8 cellular contexts compared by ENCODE assay signal in genomic region chr2:240136013-240136670, GRCh38. TPM values are rescaled to one million over a fixed set of nuclear protein-coding genes. Genes with fewer than 3 reads are reported as not detected.
A peak's percentile ranks its signal among the peaks of the same experiment; 100 is the strongest.
DNase-seq lines count a peak whose midpoint lies in the region; TF ChIP-seq lines count a peak whose summit lies in the region.

Gene COPS9 (minus strand): TSS chr2:240136305. CDS start chr2:240136284, 21 bp downstream.

- WGBS in stomach, 5 donors, result 0 to 1% (median 0%) methylated on average over 23 to 79 of the region's 79 CpGs

- H3K4me1 ChIP-seq in SJCRH30 (peaks cover 3% of the 10 kb centered on the region; the same call in 1 of the 2 replicates), neural progenitor cell (peaks cover 26% of the 10 kb centered on the region), stomach (peaks cover 12 to 24% (median 24%) of the 10 kb centered on the region in 4 donors)

- H3K4me3 ChIP-seq in SJCRH30 (peak within 1 kb of the TSS; percentile 79), foreskin fibroblast (ENCODE audit: low read depth in 1 of 2, low read length in 2 of 2) (peak within 1 kb of the TSS; percentile 84 to 90), neural progenitor cell (peak within 1 kb of the TSS; percentile 98), stomach (peak within 1 kb of the TSS; percentile 73 to 100 (median 97))

- intact Hi-C loops in stomach (cut with DNase I; ENCODE audit: low total_unique reads), result no loop called here

- peak within 1 kb of the TSS; percentile 94 for H3K4me3 Mint-ChIP-seq in neural progenitor cell

- peaks cover 18% of the 10 kb centered on the region for H4K20me1 ChIP-seq in neural progenitor cell (ENCODE audit: low read depth)

- H3K36me3 ChIP-seq in SJCRH30, result peaks cover 26% of the 10 kb centered on the region
- no peaks in the 10 kb centered on the region for H3K36me3 ChIP-seq in neural progenitor cell
- peaks cover 22 to 31% (median 27%) of the 10 kb centered on the region in 4 donors for H3K36me3 ChIP-seq in stomach

- peaks cover 12% of the 10 kb centered on the region for H3F3A ChIP-seq in neural progenitor cell (ENCODE audit: low read depth)

- DNase-seq in EL (peak; percentile 84), H4 (ENCODE audit: low spot score) (peak; percentile 75), LoVo (ENCODE audit: low spot score) (peak; percentile 90), SJCRH30 (peak; percentile 87 to 91), activated gamma-delta T cell treated with Interleukin-2 at 50 U/mL for 16 hours (peak; percentile 86), foreskin fibroblast (peak; percentile 91 to 97), neural progenitor cell (ENCODE audit: low spot score) (peak; percentile 94), stomach (peak; percentile 89)

- H3K27ac ChIP-seq in SJCRH30 (peak within 1 kb of the TSS; percentile 31; the same call in 1 of the 2 replicates), neural progenitor cell (no peak within 1 kb of the TSS), stomach (peak within 1 kb of the TSS; percentile 55 to 88 (median 68))

- H3K4me2 ChIP-seq in neural progenitor cell, result peak within 1 kb of the TSS; percentile 100

- no peaks in the 10 kb centered on the region for H3K9me3 Mint-ChIP-seq in neural progenitor cell

- no peak for TF ChIP-seq EP300 in stomach (IDR thresholded peaks at IDR 0.05)

- peaks cover 26% of the 10 kb centered on the region for H3K79me2 ChIP-seq in neural progenitor cell (ENCODE audit: low read depth)

- H3K9me3 ChIP-seq in SJCRH30 (replicated peaks) (no peaks in the 10 kb centered on the region), neural progenitor cell (ENCODE audit: low read depth) (no peaks in the 10 kb centered on the region), stomach (no peaks in the 10 kb centered on the region)

- H2AFZ ChIP-seq in neural progenitor cell (replicated peaks), result peak within 1 kb of the TSS; percentile 14

- TF ChIP-seq POLR2A in stomach (IDR thresholded peaks at IDR 0.05), result no peak

- peak within 1 kb of the TSS; percentile 97 for H3K9ac ChIP-seq in neural progenitor cell

- H3K4me1 Mint-ChIP-seq in neural progenitor cell, result peaks cover 24% of the 10 kb centered on the region

- peaks cover 7% of the 10 kb centered on the region for H3K27me3 Mint-ChIP-seq in neural progenitor cell (ENCODE audit: insufficient read depth, low read depth)

- H3K36me3 Mint-ChIP-seq in neural progenitor cell, result peaks cover 9% of the 10 kb centered on the region

- peak within 1 kb of the TSS; percentile 55 for H3K27ac Mint-ChIP-seq in neural progenitor cell

- H3K27me3 ChIP-seq in SJCRH30, result peaks cover 24% of the 10 kb centered on the region
- H3K27me3 ChIP-seq in neural progenitor cell, result peaks cover 19% of the 10 kb centered on the region
- H3K27me3 ChIP-seq in stomach, result peaks cover 0 to 5% (median 3%) of the 10 kb centered on the region in 3 donors

- no peak for TF ChIP-seq CTCF in foreskin fibroblast (IDR thresholded peaks at IDR 0.05; ENCODE audit: low read depth, low read length)
- no peak for TF ChIP-seq CTCF in neural progenitor cell (IDR thresholded peaks at IDR 0.05)
- TF ChIP-seq CTCF in stomach (IDR thresholded peaks at IDR 0.05), result no peak

RNA-seq across cellular contexts. Expression of gene COPS9, which starts in this region (rescaled TPM):
- 188 and 273 TPM in 2 replicates for total RNA-seq in H4 (2014; rRNA removed; shearing (Covaris generic))
- 265 and 304 TPM in 2 replicates for total RNA-seq in SJCRH30 (2014; rRNA removed; shearing (Covaris generic))
- total RNA-seq in neural progenitor cell (ENCODE audit: low replicate concordance), result 70.5 and 83.9 TPM in 2 replicates
- total RNA-seq in stomach, result 100 to 1,000 TPM in 2 of 5 donors, 10 to 100 TPM in 3; 40.6 to 168 (median 80.9) TPM
- 100 to 1,000 TPM; 328 to 582 (median 573) TPM for polyA plus RNA-seq in stomach
